In genomic region chrX:152129069-152129844, GRCh38 we compare ENCODE assay signal across 1 cellular context.
TF ChIP-seq lines count a peak whose summit lies in the region.
"Not testable (repeated sequence)": the region's sequence is repeated elsewhere in the genome, so short reads cannot be mapped to it uniquely, and the experiment has no call there.

No MANE protein-coding gene starts in this region.

TF ChIP-seq in K562, 482 proteins besides CTCF, POLR2A, EP300 and RAD21 (continued from another document and continues in another):
- 0 out of 2 replicates have a peak, but pooled peaks have one; percentile 68 for TF ChIP-seq ERF (CRISPR knock-in tag; IDR thresholded peaks at IDR 0.05)
- peak in 1 of 2 experiments; percentile 43; a peak in 1 of 4 replicates for TF ChIP-seq ZNF639 (CRISPR knock-in tag; conservative IDR thresholded peaks at IDR 0.05 in 1 of 2, IDR thresholded peaks at IDR 0.05 in 1 of 2)
- TF ChIP-seq TRIM24 (IDR thresholded peaks at IDR 0.05), result peak; percentile 24 to 57; a peak in 2 of 4 replicates
- peak; percentile 68; the same call in 1 of the 2 replicates for TF ChIP-seq DDX20 (tag; IDR thresholded peaks at IDR 0.05; ENCODE audit: low read depth)
- TF ChIP-seq SMAD3 (CRISPR knock-in tag; conservative IDR thresholded peaks at IDR 0.05), result 0 out of 2 replicates have a peak, but pooled peaks have one; percentile 18
- TF ChIP-seq JUN (IDR thresholded peaks at IDR 0.05; ENCODE audit: borderline replicate concordance, low read depth, low read length), result peak; percentile 78
- TF ChIP-seq JUN (CRISPR knock-in tag; IDR thresholded peaks at IDR 0.05; ENCODE audit: borderline replicate concordance), result not testable (repeated sequence)
- TF ChIP-seq SMARCE1 (IDR thresholded peaks at IDR 0.05), result peak; percentile 76
- TF ChIP-seq, protein P1, sequence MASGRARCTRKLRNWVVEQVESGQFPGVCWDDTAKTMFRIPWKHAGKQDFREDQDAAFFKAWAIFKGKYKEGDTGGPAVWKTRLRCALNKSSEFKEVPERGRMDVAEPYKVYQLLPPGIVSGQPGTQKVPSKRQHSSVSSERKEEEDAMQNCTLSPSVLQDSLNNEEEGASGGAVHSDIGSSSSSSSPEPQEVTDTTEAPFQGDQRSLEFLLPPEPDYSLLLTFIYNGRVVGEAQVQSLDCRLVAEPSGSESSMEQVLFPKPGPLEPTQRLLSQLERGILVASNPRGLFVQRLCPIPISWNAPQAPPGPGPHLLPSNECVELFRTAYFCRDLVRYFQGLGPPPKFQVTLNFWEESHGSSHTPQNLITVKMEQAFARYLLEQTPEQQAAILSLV (tag; IDR thresholded peaks at IDR 0.05), result peak; percentile 49; the same call in 1 of the 2 replicates
- 0 out of 4 replicates have a peak, but pooled peaks of 1 of the 2 experiments have one; percentile 32 for TF ChIP-seq ARNT (IDR thresholded peaks at IDR 0.05)
- peak; percentile 74; the same call in 1 of the 2 replicates for TF ChIP-seq ZNF311 (CRISPR knock-in tag; IDR thresholded peaks at IDR 0.05)
- TF ChIP-seq NFE2 (IDR thresholded peaks at IDR 0.05; ENCODE audit: low read depth), result peak; percentile 6; the same call in 1 of the 2 replicates
- peak; percentile 94 for TF ChIP-seq ZNF592 (IDR thresholded peaks at IDR 0.05)
- TF ChIP-seq CEBPG (CRISPR knock-in tag; IDR thresholded peaks at IDR 0.05), result peak; percentile 41; the same call in 1 of the 2 replicates
- peak in 1 of 2 experiments; percentile 40; a peak in 1 of 4 replicates for TF ChIP-seq CEBPG (tag; conservative IDR thresholded peaks at IDR 0.05 in 1 of 2, IDR thresholded peaks at IDR 0.05 in 1 of 2)
- peak; percentile 93 for TF ChIP-seq JUND (IDR thresholded peaks at IDR 0.05; ENCODE audit: borderline replicate concordance, low read depth, low read length)
- peak; percentile 89; the same call in 2 of the 3 replicates for TF ChIP-seq JUND (tag; IDR thresholded peaks at IDR 0.05; ENCODE audit: borderline replicate concordance, low read depth, low read length)
- peak; percentile 64; the same call in 1 of the 2 replicates for TF ChIP-seq MECOM (CRISPR knock-in tag; IDR thresholded peaks at IDR 0.05)
- TF ChIP-seq ZKSCAN8 (CRISPR knock-in tag; IDR thresholded peaks at IDR 0.05), result peak; percentile 71; the same call in 1 of the 2 replicates
- TF ChIP-seq ZBTB9 (CRISPR knock-in tag; IDR thresholded peaks at IDR 0.05), result peak; percentile 61; the same call in 1 of the 2 replicates
- peak; percentile 84 for TF ChIP-seq DPF2 (IDR thresholded peaks at IDR 0.05)
- TF ChIP-seq ETV1 (tag; conservative IDR thresholded peaks at IDR 0.05; ENCODE audit: low read depth), result 0 out of 2 replicates have a peak, but pooled peaks have one; percentile 8
- peak; percentile 58; the same call in 1 of the 2 replicates for TF ChIP-seq HSF4 (CRISPR knock-in tag; IDR thresholded peaks at IDR 0.05; ENCODE audit: borderline replicate concordance)
- TF ChIP-seq, protein P2, sequence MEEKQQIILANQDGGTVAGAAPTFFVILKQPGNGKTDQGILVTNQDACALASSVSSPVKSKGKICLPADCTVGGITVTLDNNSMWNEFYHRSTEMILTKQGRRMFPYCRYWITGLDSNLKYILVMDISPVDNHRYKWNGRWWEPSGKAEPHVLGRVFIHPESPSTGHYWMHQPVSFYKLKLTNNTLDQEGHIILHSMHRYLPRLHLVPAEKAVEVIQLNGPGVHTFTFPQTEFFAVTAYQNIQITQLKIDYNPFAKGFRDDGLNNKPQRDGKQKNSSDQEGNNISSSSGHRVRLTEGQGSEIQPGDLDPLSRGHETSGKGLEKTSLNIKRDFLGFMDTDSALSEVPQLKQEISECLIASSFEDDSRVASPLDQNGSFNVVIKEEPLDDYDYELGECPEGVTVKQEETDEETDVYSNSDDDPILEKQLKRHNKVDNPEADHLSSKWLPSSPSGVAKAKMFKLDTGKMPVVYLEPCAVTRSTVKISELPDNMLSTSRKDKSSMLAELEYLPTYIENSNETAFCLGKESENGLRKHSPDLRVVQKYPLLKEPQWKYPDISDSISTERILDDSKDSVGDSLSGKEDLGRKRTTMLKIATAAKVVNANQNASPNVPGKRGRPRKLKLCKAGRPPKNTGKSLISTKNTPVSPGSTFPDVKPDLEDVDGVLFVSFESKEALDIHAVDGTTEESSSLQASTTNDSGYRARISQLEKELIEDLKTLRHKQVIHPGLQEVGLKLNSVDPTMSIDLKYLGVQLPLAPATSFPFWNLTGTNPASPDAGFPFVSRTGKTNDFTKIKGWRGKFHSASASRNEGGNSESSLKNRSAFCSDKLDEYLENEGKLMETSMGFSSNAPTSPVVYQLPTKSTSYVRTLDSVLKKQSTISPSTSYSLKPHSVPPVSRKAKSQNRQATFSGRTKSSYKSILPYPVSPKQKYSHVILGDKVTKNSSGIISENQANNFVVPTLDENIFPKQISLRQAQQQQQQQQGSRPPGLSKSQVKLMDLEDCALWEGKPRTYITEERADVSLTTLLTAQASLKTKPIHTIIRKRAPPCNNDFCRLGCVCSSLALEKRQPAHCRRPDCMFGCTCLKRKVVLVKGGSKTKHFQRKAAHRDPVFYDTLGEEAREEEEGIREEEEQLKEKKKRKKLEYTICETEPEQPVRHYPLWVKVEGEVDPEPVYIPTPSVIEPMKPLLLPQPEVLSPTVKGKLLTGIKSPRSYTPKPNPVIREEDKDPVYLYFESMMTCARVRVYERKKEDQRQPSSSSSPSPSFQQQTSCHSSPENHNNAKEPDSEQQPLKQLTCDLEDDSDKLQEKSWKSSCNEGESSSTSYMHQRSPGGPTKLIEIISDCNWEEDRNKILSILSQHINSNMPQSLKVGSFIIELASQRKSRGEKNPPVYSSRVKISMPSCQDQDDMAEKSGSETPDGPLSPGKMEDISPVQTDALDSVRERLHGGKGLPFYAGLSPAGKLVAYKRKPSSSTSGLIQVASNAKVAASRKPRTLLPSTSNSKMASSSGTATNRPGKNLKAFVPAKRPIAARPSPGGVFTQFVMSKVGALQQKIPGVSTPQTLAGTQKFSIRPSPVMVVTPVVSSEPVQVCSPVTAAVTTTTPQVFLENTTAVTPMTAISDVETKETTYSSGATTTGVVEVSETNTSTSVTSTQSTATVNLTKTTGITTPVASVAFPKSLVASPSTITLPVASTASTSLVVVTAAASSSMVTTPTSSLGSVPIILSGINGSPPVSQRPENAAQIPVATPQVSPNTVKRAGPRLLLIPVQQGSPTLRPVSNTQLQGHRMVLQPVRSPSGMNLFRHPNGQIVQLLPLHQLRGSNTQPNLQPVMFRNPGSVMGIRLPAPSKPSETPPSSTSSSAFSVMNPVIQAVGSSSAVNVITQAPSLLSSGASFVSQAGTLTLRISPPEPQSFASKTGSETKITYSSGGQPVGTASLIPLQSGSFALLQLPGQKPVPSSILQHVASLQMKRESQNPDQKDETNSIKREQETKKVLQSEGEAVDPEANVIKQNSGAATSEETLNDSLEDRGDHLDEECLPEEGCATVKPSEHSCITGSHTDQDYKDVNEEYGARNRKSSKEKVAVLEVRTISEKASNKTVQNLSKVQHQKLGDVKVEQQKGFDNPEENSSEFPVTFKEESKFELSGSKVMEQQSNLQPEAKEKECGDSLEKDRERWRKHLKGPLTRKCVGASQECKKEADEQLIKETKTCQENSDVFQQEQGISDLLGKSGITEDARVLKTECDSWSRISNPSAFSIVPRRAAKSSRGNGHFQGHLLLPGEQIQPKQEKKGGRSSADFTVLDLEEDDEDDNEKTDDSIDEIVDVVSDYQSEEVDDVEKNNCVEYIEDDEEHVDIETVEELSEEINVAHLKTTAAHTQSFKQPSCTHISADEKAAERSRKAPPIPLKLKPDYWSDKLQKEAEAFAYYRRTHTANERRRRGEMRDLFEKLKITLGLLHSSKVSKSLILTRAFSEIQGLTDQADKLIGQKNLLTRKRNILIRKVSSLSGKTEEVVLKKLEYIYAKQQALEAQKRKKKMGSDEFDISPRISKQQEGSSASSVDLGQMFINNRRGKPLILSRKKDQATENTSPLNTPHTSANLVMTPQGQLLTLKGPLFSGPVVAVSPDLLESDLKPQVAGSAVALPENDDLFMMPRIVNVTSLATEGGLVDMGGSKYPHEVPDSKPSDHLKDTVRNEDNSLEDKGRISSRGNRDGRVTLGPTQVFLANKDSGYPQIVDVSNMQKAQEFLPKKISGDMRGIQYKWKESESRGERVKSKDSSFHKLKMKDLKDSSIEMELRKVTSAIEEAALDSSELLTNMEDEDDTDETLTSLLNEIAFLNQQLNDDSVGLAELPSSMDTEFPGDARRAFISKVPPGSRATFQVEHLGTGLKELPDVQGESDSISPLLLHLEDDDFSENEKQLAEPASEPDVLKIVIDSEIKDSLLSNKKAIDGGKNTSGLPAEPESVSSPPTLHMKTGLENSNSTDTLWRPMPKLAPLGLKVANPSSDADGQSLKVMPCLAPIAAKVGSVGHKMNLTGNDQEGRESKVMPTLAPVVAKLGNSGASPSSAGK (IDR thresholded peaks at IDR 0.05), result 0 out of 2 replicates have a peak, but pooled peaks have one; percentile 9
- TF ChIP-seq, protein P3, sequence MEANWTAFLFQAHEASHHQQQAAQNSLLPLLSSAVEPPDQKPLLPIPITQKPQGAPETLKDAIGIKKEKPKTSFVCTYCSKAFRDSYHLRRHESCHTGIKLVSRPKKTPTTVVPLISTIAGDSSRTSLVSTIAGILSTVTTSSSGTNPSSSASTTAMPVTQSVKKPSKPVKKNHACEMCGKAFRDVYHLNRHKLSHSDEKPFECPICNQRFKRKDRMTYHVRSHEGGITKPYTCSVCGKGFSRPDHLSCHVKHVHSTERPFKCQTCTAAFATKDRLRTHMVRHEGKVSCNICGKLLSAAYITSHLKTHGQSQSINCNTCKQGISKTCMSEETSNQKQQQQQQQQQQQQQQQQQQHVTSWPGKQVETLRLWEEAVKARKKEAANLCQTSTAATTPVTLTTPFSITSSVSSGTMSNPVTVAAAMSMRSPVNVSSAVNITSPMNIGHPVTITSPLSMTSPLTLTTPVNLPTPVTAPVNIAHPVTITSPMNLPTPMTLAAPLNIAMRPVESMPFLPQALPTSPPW (CRISPR knock-in tag; IDR thresholded peaks at IDR 0.05), result 0 out of 2 replicates have a peak, but pooled peaks have one; percentile 17
- 0 out of 2 replicates have a peak, but pooled peaks have one; percentile 17 for TF ChIP-seq NCOR1 (IDR thresholded peaks at IDR 0.05)
- TF ChIP-seq, protein P4, sequence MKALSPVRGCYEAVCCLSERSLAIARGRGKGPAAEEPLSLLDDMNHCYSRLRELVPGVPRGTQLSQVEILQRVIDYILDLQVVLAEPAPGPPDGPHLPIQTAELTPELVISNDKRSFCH (CRISPR knock-in tag; IDR thresholded peaks at IDR 0.05), result not testable (repeated sequence)
- TF ChIP-seq, protein P4 (tag; IDR thresholded peaks at IDR 0.05), result peak; percentile 92
- TF ChIP-seq SMARCA4 (IDR thresholded peaks at IDR 0.05), result peak; percentile 83
- TF ChIP-seq MEF2D (tag; conservative IDR thresholded peaks at IDR 0.05; ENCODE audit: low read depth), result peak; percentile 81
- peak; percentile 71 for TF ChIP-seq ARID1B (IDR thresholded peaks at IDR 0.05)
- peak; percentile 33; the same call in 1 of the 2 replicates for TF ChIP-seq PKNOX1 (IDR thresholded peaks at IDR 0.05)
- TF ChIP-seq FOSL1 (tag; conservative IDR thresholded peaks at IDR 0.05), result peak; percentile 88
- TF ChIP-seq PTTG1 (tag; IDR thresholded peaks at IDR 0.05; ENCODE audit: low read depth), result peak; percentile 77
